In the genomic region with DNA sequence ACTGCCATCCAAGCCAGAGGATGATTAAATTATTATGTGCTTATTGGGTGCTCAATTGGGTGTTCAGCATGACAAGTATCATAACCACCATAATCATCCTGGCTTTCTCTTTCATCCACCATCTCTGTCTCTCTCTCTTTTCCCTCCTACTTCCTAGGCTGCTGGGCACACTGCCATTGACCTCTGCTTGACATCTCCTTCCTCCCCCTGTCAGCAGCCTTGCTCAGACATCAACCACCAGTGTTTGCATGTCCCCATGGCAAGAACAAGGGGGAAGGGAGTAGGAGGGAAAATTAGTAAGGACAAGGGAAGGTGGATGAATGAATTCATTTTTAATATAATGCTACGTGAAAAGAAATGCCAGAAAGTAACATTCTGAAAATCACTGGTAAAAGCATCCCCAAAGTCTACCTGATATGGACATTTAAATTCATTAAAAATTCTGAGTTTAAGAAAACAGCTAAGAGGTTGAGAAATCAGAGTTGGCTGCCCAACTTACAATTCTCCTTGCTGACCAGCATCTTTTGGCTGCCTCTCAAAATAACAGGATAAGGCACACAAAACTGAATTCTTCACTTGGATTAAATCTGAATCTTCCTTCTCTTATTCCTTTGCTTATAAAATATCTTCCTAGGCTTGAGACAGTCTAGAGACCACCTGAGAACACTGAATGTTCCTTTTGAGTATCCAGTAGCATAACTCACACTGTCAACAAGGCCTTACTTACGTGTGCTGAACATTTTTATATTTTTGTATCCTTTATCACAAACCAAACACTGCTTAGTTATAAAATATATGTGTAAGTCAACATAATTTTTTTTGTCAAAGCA, we compare ENCODE assay signal across 1 cellular context.
TF ChIP-seq lines count a peak whose summit lies in the region.

No MANE protein-coding gene starts in this region.

TF ChIP-seq in GM23338, 12 proteins besides CTCF, POLR2A, EP300 and RAD21 (continued from another document):
- TF ChIP-seq, protein P1, sequence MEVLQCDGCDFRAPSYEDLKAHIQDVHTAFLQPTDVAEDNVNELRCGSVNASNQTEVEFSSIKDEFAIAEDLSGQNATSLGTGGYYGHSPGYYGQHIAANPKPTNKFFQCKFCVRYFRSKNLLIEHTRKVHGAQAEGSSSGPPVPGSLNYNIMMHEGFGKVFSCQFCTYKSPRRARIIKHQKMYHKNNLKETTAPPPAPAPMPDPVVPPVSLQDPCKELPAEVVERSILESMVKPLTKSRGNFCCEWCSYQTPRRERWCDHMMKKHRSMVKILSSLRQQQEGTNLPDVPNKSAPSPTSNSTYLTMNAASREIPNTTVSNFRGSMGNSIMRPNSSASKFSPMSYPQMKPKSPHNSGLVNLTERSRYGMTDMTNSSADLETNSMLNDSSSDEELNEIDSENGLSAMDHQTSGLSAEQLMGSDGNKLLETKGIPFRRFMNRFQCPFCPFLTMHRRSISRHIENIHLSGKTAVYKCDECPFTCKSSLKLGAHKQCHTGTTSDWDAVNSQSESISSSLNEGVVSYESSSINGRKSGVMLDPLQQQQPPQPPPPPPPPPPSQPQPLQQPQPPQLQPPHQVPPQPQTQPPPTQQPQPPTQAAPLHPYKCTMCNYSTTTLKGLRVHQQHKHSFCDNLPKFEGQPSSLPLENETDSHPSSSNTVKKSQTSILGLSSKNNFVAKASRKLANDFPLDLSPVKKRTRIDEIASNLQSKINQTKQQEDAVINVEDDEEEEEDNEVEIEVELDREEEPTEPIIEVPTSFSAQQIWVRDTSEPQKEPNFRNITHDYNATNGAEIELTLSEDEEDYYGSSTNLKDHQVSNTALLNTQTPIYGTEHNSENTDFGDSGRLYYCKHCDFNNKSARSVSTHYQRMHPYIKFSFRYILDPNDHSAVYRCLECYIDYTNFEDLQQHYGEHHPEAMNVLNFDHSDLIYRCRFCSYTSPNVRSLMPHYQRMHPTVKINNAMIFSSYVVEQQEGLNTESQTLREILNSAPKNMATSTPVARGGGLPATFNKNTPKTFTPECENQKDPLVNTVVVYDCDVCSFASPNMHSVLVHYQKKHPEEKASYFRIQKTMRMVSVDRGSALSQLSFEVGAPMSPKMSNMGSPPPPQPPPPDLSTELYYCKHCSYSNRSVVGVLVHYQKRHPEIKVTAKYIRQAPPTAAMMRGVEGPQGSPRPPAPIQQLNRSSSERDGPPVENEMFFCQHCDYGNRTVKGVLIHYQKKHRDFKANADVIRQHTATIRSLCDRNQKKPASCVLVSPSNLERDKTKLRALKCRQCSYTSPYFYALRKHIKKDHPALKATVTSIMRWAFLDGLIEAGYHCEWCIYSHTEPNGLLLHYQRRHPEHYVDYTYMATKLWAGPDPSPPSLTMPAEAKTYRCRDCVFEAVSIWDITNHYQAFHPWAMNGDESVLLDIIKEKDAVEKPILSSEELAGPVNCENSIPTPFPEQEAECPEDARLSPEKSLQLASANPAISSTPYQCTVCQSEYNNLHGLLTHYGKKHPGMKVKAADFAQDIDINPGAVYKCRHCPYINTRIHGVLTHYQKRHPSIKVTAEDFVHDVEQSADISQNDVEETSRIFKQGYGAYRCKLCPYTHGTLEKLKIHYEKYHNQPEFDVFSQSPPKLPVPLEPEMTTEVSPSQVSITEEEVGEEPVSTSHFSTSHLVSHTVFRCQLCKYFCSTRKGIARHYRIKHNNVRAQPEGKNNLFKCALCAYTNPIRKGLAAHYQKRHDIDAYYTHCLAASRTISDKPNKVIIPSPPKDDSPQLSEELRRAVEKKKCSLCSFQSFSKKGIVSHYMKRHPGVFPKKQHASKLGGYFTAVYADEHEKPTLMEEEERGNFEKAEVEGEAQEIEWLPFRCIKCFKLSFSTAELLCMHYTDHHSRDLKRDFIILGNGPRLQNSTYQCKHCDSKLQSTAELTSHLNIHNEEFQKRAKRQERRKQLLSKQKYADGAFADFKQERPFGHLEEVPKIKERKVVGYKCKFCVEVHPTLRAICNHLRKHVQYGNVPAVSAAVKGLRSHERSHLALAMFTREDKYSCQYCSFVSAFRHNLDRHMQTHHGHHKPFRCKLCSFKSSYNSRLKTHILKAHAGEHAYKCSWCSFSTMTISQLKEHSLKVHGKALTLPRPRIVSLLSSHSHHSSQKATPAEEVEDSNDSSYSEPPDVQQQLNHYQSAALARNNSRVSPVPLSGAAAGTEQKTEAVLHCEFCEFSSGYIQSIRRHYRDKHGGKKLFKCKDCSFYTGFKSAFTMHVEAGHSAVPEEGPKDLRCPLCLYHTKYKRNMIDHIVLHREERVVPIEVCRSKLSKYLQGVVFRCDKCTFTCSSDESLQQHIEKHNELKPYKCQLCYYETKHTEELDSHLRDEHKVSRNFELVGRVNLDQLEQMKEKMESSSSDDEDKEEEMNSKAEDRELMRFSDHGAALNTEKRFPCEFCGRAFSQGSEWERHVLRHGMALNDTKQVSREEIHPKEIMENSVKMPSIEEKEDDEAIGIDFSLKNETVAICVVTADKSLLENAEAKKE (CRISPR knock-in tag; IDR thresholded peaks at IDR 0.05) = no peak
- no peak for TF ChIP-seq NANOG (IDR thresholded peaks at IDR 0.05; ENCODE audit: borderline replicate concordance)
- no peak for TF ChIP-seq POLR2AphosphoS5 (IDR thresholded peaks at IDR 0.05; ENCODE audit: low read depth)
- TF ChIP-seq EZH2phosphoT487 (IDR thresholded peaks at IDR 0.05; ENCODE audit: unreplicated experiment) = no peak
- no peak for TF ChIP-seq ZNF331 (CRISPR knock-in tag; IDR thresholded peaks at IDR 0.05; ENCODE audit: low read depth)
- TF ChIP-seq, protein P2, sequence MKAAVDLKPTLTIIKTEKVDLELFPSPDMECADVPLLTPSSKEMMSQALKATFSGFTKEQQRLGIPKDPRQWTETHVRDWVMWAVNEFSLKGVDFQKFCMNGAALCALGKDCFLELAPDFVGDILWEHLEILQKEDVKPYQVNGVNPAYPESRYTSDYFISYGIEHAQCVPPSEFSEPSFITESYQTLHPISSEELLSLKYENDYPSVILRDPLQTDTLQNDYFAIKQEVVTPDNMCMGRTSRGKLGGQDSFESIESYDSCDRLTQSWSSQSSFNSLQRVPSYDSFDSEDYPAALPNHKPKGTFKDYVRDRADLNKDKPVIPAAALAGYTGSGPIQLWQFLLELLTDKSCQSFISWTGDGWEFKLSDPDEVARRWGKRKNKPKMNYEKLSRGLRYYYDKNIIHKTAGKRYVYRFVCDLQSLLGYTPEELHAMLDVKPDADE (IDR thresholded peaks at IDR 0.05) = no peak
- TF ChIP-seq ZNF114 (CRISPR knock-in tag; IDR thresholded peaks at IDR 0.05) = no peak
TF ChIP-seq in GM23338: peak in this region for 0.
